In genomic region chr7:82443801-82444219, GRCh38 we compare ENCODE assay signal across 8 cellular contexts. TPM values are rescaled to one million over a fixed set of nuclear protein-coding genes. Genes with fewer than 3 reads are reported as not detected.
DNase-seq lines count a peak whose midpoint lies in the region; ATAC-seq and TF ChIP-seq lines count a peak whose summit lies in the region.

No MANE protein-coding gene starts in this region.

- H3K9me3 Mint-ChIP-seq in stimulated activated naive CD8-positive, alpha-beta T cell treated with anti-CD3 and anti-CD28 coated beads, Interleukin-15, amount 100 ng/mL, for 72 hours: no peaks in the 10 kb centered on the region

- H3K36me3 ChIP-seq in HUES64 (ENCODE audit: insufficient read depth, low read length) (no peaks in the 10 kb centered on the region), RWPE2 (ENCODE audit: low read depth) (no peaks in the 10 kb centered on the region), right lobe of liver (no peaks in the 10 kb centered on the region)

- TF ChIP-seq POLR2A in right lobe of liver (IDR thresholded peaks at IDR 0.05): no peak

- H3K4me1 ChIP-seq in HUES64 (ENCODE audit: insufficient read depth, low read length): peaks cover 48% of the 10 kb centered on the region
- H3K4me1 ChIP-seq in RWPE2 (ENCODE audit: insufficient read depth, poor library complexity, severe bottlenecking): no peaks in the 10 kb centered on the region
- peaks cover 0 to 8% (median 0%) of the 10 kb centered on the region in 4 donors for H3K4me1 ChIP-seq in right lobe of liver

- peaks cover 11% of the 10 kb centered on the region for H3K4me1 Mint-ChIP-seq in stimulated activated naive CD8-positive, alpha-beta T cell treated with anti-CD3 and anti-CD28 coated beads, Interleukin-15, amount 100 ng/mL, for 72 hours

- intact Hi-C loops in dorsolateral prefrontal cortex (cut with DNase I): loop anchor here (5.0 to 10.0 kb wide), 7 partner anchors 38 to 279 kb away; no protein-coding TSS in a partner anchor
- intact Hi-C loops in right lobe of liver (cut with DNase I): no loop called here

- ATAC-seq in RWPE2 (ENCODE audit: low read depth) (peak; percentile 74), right lobe of liver (peak; percentile 74 to 85 (median 82)), GM21390 (IDR thresholded peaks at IDR 0.05; ENCODE audit: unreplicated experiment) (no peak)
- ATAC-seq in stimulated activated naive CD8-positive, alpha-beta T cell treated with anti-CD3 and anti-CD28 coated beads, Interleukin-15, amount 100 ng/mL, for 72 hours: peak; percentile 52

- 0% methylated on average over 31 of the region's 39 CpGs for WGBS in HUES64
- WGBS in right lobe of liver (ENCODE audit: insufficient coverage, low coverage, low lambda C conversion rate, missing lambda C conversion rate): 0% methylated on average over 6 of the region's 39 CpGs

- peak overlapping the region; percentile 91; the same call in 1 of the 2 replicates for H3K27ac ChIP-seq in HUES64 (ENCODE audit: low read depth, low read length)
- no peak overlapping the region for H3K27ac ChIP-seq in RWPE2 (ENCODE audit: poor library complexity, severe bottlenecking)
- H3K27ac ChIP-seq in dorsolateral prefrontal cortex: peak overlapping the region; percentile 68 to 98 (median 93)
- H3K27ac ChIP-seq in right lobe of liver: peak overlapping the region in 1 of 3 donors; percentile 30

- H3K27ac Mint-ChIP-seq in stimulated activated naive CD8-positive, alpha-beta T cell treated with anti-CD3 and anti-CD28 coated beads, Interleukin-15, amount 100 ng/mL, for 72 hours: no peak overlapping the region

- H3K9ac ChIP-seq in HUES64 (ENCODE audit: low read depth, low read length): peak overlapping the region; percentile 89

- DNase-seq in DMS79 (lab: John Stamatoyannopoulos, UW) (peak; percentile 67), RWPE2 (ENCODE audit: low spot score) (no peak), dorsolateral prefrontal cortex (peak; percentile 59 to 90 (median 78)), right lobe of liver (peak; percentile 46 to 58 (median 52)), GM19240 (ENCODE audit: insufficient read length, low spot score) (no peak)
- no peak for DNase-seq in stimulated activated naive CD8-positive, alpha-beta T cell treated with anti-CD3 and anti-CD28 coated beads, Interleukin-15, amount 100 ng/mL, for 72 hours

- peaks cover 46% of the 10 kb centered on the region for H3K27me3 Mint-ChIP-seq in stimulated activated naive CD8-positive, alpha-beta T cell treated with anti-CD3 and anti-CD28 coated beads, Interleukin-15, amount 100 ng/mL, for 72 hours

- peaks cover 12% of the 10 kb centered on the region; the same call in 1 of the 2 replicates for H3K27me3 ChIP-seq in HUES64 (ENCODE audit: insufficient read depth, low read length)
- peaks cover 78% of the 10 kb centered on the region for H3K27me3 ChIP-seq in RWPE2 (ENCODE audit: insufficient read depth, poor library complexity, severe bottlenecking)
- no peaks in the 10 kb centered on the region for H3K27me3 ChIP-seq in dorsolateral prefrontal cortex
- H3K27me3 ChIP-seq in right lobe of liver: no peaks in the 10 kb centered on the region

- peak overlapping the region; percentile 59 to 72 for H3K4me3 Mint-ChIP-seq in stimulated activated naive CD8-positive, alpha-beta T cell treated with anti-CD3 and anti-CD28 coated beads, Interleukin-15, amount 100 ng/mL, for 72 hours

- H3K9me3 ChIP-seq in HUES64 (ENCODE audit: insufficient read depth, low read depth, low read length) (no peaks in the 10 kb centered on the region), RWPE2 (ENCODE audit: severe bottlenecking) (no peaks in the 10 kb centered on the region), right lobe of liver (no peaks in the 10 kb centered on the region)

- no peak for TF ChIP-seq CTCF in RWPE2 (IDR thresholded peaks at IDR 0.05; ENCODE audit: poor library complexity, severe bottlenecking)
- peak in 42 of 56 donors; percentile 18 to 58 (median 36) for TF ChIP-seq CTCF in dorsolateral prefrontal cortex (IDR thresholded peaks at IDR 0.05 in 54 of 56, conservative IDR thresholded peaks at IDR 0.05 in 2 of 56; ENCODE audit: low read depth in 1 of 56, partially characterized antibody in 56 of 56)
- TF ChIP-seq CTCF in right lobe of liver (IDR thresholded peaks at IDR 0.05): no peak

- H3K4me3 ChIP-seq in HUES64 (ENCODE audit: low read length) (peak overlapping the region; percentile 90), RWPE2 (ENCODE audit: severe bottlenecking) (peak overlapping the region; percentile 31), dorsolateral prefrontal cortex (peak overlapping the region; percentile 52 to 89 (median 76)), right lobe of liver (peak overlapping the region; percentile 24 to 51 (median 40))

RNA-seq across cellular contexts. Expression of gene CACNA2D1, which starts 0.2 kb away (rescaled TPM):
- 9.9 TPM for polyA plus RNA-seq in HUES64 (2013, experiment 1 of 2)
- polyA plus RNA-seq in HUES64 (2013, experiment 2 of 2): 9.6 TPM
- total RNA-seq in dorsolateral prefrontal cortex (100 to 1,000 TPM in 29 of 120 experiments, 10 to 100 TPM in 91; 33.1 to 150 (median 86.7) TPM), right lobe of liver (1 to 10 TPM; 1.3 to 6.0 (median 2.2) TPM)

Comparison
In these comparisons a context has a peak if more than half of its experiments do, and no peak if none do; other contexts are left out.
1. DNase-seq: peak in DMS79 (single experiment), dorsolateral prefrontal cortex (10 of 10) and right lobe of liver (3 of 3); none in RWPE2 (single experiment), stimulated activated naive CD8-positive, alpha-beta T cell treated with anti-CD3 and anti-CD28 coated beads, Interleukin-15, amount 100 ng/mL, for 72 hours (0 of 2) and GM19240 (single experiment).
2. H3K4me3 ChIP-seq: peak in every context shown above with its lines; median percentile 90 in HUES64; 76 in dorsolateral prefrontal cortex; 40 in right lobe of liver; 31 in RWPE2.
3. CTCF ChIP-seq: peak in dorsolateral prefrontal cortex (42 of 56); none in RWPE2 (single experiment) and right lobe of liver (0 of 4).
4. RNA of gene CACNA2D1, which starts 0.2 kb away (total RNA-seq): 33.1 to 150 TPM in dorsolateral prefrontal cortex; 1.3 to 6.0 TPM in right lobe of liver; every median in the first group is over 4 times any median in the second.
5. intact Hi-C loops: an anchor here in dorsolateral prefrontal cortex (5.0 to 10.0 kb wide); none called in right lobe of liver.